ENCODE assay signal across 15 cellular contexts in the genomic region with DNA sequence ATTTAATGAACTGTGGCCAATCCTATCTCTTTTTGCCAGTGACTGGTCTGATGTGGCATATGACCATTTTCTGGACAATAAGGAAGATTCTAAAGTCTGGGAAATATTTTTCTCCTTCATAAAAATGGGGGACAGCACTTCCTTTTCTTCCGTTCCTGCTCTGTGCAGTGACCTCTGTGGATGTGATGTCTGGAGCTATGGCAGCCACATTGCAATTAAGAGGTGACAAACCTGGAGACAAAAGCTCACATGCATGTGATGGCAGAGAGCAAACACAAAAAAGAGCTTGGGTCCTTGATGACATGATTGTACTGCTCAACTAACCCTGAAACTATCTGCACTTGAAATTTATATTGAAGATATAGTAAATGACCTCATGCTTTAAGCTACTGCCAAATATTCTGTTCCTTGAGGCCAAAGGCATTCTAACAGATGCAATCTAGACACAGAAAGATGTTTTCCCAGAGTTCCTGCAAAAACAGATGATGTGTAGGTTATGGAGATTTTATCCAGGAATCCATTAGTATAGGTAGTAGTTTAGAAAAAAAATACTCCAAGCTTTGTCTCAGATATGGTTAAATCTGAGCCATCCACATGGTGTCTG. TPM values are rescaled to one million over a fixed set of nuclear protein-coding genes. Genes with fewer than 3 reads are reported as not detected.
DNase-seq lines count a peak whose midpoint lies in the region; ATAC-seq and TF ChIP-seq lines count a peak whose summit lies in the region.
"Had no signal": no experiment of that assay in that cellular context is flagged by ENCODE, and none has a peak within 500 bp of the region (broad histone marks: within the 10 kb centered on the region; RNA-seq: fewer than 3 reads in every experiment).

No MANE protein-coding gene starts in this region.

- H3K27me3 ChIP-seq in IMR-90 (ENCODE audit: control insufficient read depth, insufficient read depth, low read length) (no peaks in the 10 kb centered on the region), colonic mucosa (no peaks in the 10 kb centered on the region), neural progenitor cell (peaks cover 9% of the 10 kb centered on the region)
- H3K27me3 ChIP-seq: MG63, testis had no signal

- H3K4me1 Mint-ChIP-seq in Calu3 (ENCODE audit: low read depth, unreplicated experiment) (peaks cover 17% of the 10 kb centered on the region), neural progenitor cell (peaks cover 25% of the 10 kb centered on the region)

- no TSS peak for BruUV-seq in Calu3 (replicated peaks; lab: Mats Ljungman, UMichigan)
- no TSS peak for BruUV-seq in IMR-90 (replicated peaks; lab: Mats Ljungman, UMichigan)

- peaks cover 41% of the 10 kb centered on the region for H3K36me3 Mint-ChIP-seq in Calu3 (ENCODE audit: insufficient read depth, unreplicated experiment)
- no peaks in the 10 kb centered on the region for H3K36me3 Mint-ChIP-seq in neural progenitor cell

- no peak for ATAC-seq in IMR-90 (ENCODE audit: low read depth)
- no peak for ATAC-seq in HG03460 (IDR thresholded peaks at IDR 0.05; ENCODE audit: unreplicated experiment)
- ATAC-seq: psoas muscle, WTC11 had no signal

- H3K27ac ChIP-seq in IMR-90 (ENCODE audit: insufficient read depth, low read length) (no peak overlapping the region), colonic mucosa (peak overlapping the region; percentile 88), neural progenitor cell (no peak overlapping the region)
- H3K27ac ChIP-seq: coronary artery, psoas muscle, testis had no signal

- H4K5ac ChIP-seq in IMR-90 (ENCODE audit: low read depth, low read length), result no peak overlapping the region

- no peak overlapping the region for H3K56ac ChIP-seq in IMR-90 (ENCODE audit: extremely low read depth, insufficient read depth, low read length)

- no peaks in the 10 kb centered on the region for H3K36me3 ChIP-seq in IMR-90 (ENCODE audit: control insufficient read depth, insufficient read depth, low read length)
- H3K36me3 ChIP-seq in colonic mucosa, result no peaks in the 10 kb centered on the region
- H3K36me3 ChIP-seq in neural progenitor cell, result no peaks in the 10 kb centered on the region
- H3K36me3 ChIP-seq: MG63 had no signal

- dilution Hi-C loops in IMR-90 (cut with HindIII; ENCODE audit: low sequenced_read_pairs, unreplicated experiment), result no loop called here

- no peak for TF ChIP-seq POLR2A in IMR-90 (IDR thresholded peaks at IDR 0.05; ENCODE audit: low read depth, low read length)

- CTCF ChIA-PET in Calu3 (lab: Charles Lee) (interaction anchor here (0.5 to 2.2 kb wide), 4 partner anchors 169 to 247 kb away, joined by 3 to 5 read pairs (median 4); no protein-coding TSS in a partner anchor), IMR-90 (lab: Yijun Ruan, JAX) (interaction anchor here (0.7 to 1.2 kb wide), 2 partner anchors 248 to 272 kb away, joined by 4 read pairs; no protein-coding TSS in a partner anchor)

- peaks cover 23% of the 10 kb centered on the region for H3K79me2 ChIP-seq in neural progenitor cell (ENCODE audit: low read depth)

- intact Hi-C loops in Calu3 (cut with micrococcal nuclease; ENCODE audit: unreplicated experiment), result loop anchor here (1.0 to 2.0 kb wide), 3 partner anchors 67 to 247 kb away; no protein-coding TSS in a partner anchor
- intact Hi-C loops in IMR-90 (cut with micrococcal nuclease), result no loop called here
- intact Hi-C loops in colonic mucosa (cut with DNase I), result loop anchor here (10.0 kb wide), 1 partner anchor 243 kb away; no protein-coding TSS in a partner anchor

- no peaks in the 10 kb centered on the region for H3K9me3 Mint-ChIP-seq in Calu3 (ENCODE audit: low read depth, unreplicated experiment)
- H3K9me3 Mint-ChIP-seq in neural progenitor cell, result peaks cover 3% of the 10 kb centered on the region

- peaks cover 6% of the 10 kb centered on the region for H3K4me1 ChIP-seq in IMR-90 (ENCODE audit: control insufficient read depth, insufficient read depth, low read length)
- peaks cover under 1% of the 10 kb centered on the region for H3K4me1 ChIP-seq in colonic mucosa
- H3K4me1 ChIP-seq in neural progenitor cell, result peaks cover 7% of the 10 kb centered on the region
- H3K4me1 ChIP-seq: testis had no signal

- DNase-seq in Calu3, result no peak
- DNase-seq in IMR-90, result peak; percentile 21
- DNase-seq in colonic mucosa, result no peak
- no peak for DNase-seq in neural progenitor cell (ENCODE audit: low spot score)
- no peak for DNase-seq in NOMO-1 treated with DMSO at 0.1 percent for 48 hours (lab: John Stamatoyannopoulos, UW; ENCODE audit: unreplicated experiment)
- DNase-seq in SK-N-DZ (ENCODE audit: low spot score), result no peak
- no peak for DNase-seq in kidney tubule cell (ENCODE audit: low spot score)
- DNase-seq: amygdala, NCI-H2029 treated with DMSO at 0.1 percent for 48 hours, psoas muscle, testis had no signal

- H3K79me1 ChIP-seq in IMR-90 (ENCODE audit: low read depth in 1 of 2, low read length in 2 of 2), result peaks cover 12 to 13% of the 10 kb centered on the region in 2 experiments

- H3K27me3 Mint-ChIP-seq in Calu3 (ENCODE audit: unreplicated experiment) (no peaks in the 10 kb centered on the region), neural progenitor cell (ENCODE audit: insufficient read depth, low read depth) (peaks cover 17% of the 10 kb centered on the region)

- TF ChIP-seq RAD21 in IMR-90 (IDR thresholded peaks at IDR 0.05; ENCODE audit: low read length), result no peak

- peak overlapping the region; percentile 88 for H3K4me3 Mint-ChIP-seq in Calu3 (ENCODE audit: low read depth, unreplicated experiment)
- peak overlapping the region; percentile 68 for H3K4me3 Mint-ChIP-seq in neural progenitor cell

- H2AK9ac ChIP-seq in IMR-90 (replicated peaks; ENCODE audit: low read depth, low read length, poor library complexity), result no peak overlapping the region

- H2AFZ ChIP-seq in IMR-90 (replicated peaks; ENCODE audit: low read length, poor library complexity) (no peak overlapping the region), neural progenitor cell (replicated peaks) (no peak overlapping the region)

- H3K4ac ChIP-seq in IMR-90 (ENCODE audit: low read depth, low read length), result no peak overlapping the region

- H4K91ac ChIP-seq in IMR-90 (ENCODE audit: insufficient read depth, low read depth, low read length), result no peak overlapping the region

- peaks cover 15% of the 10 kb centered on the region for H3F3A ChIP-seq in neural progenitor cell (ENCODE audit: low read depth)

- H3K4me2 ChIP-seq in IMR-90 (ENCODE audit: low read depth, low read length) (peak overlapping the region; percentile 98; the same call in 1 of the 2 replicates), neural progenitor cell (no peak overlapping the region)

- no peak overlapping the region for H3K18ac ChIP-seq in IMR-90 (ENCODE audit: low read depth, low read length)

- no peak overlapping the region for H3K23ac ChIP-seq in IMR-90 (ENCODE audit: low read depth, low read length)

- in situ Hi-C loops in IMR-90 (cut with MboI; ENCODE audit: low sequenced_read_pairs), result loop anchor here (10.0 kb wide), 2 partner anchors 63 to 267 kb away; no protein-coding TSS in a partner anchor

- no peak for TF ChIP-seq CTCF in Calu3 (IDR thresholded peaks at IDR 0.05; ENCODE audit: unreplicated experiment)
- no peak for TF ChIP-seq CTCF in IMR-90 (conservative IDR thresholded peaks at IDR 0.05; ENCODE audit: low read depth, low read length)
- TF ChIP-seq CTCF in colonic mucosa (IDR thresholded peaks at IDR 0.05), result no peak
- TF ChIP-seq CTCF in neural progenitor cell (IDR thresholded peaks at IDR 0.05), result no peak

- no peak overlapping the region for H2BK20ac ChIP-seq in IMR-90 (ENCODE audit: low read depth, low read length)

- peaks cover 2% of the 10 kb centered on the region; the same call in 1 of the 2 replicates for H3K9me3 ChIP-seq in IMR-90 (ENCODE audit: control insufficient read depth, insufficient read depth, low read length)
- no peaks in the 10 kb centered on the region for H3K9me3 ChIP-seq in colonic mucosa
- H3K9me3 ChIP-seq in neural progenitor cell (ENCODE audit: low read depth), result no peaks in the 10 kb centered on the region
- H3K9me3 ChIP-seq: testis had no signal

- H4K8ac ChIP-seq in IMR-90 (ENCODE audit: low read depth in 2 of 2, low read length in 2 of 2), result no peak overlapping the region

- H2BK120ac ChIP-seq in IMR-90 (ENCODE audit: low read depth, low read length), result no peak overlapping the region

- no peak overlapping the region for H3K9ac ChIP-seq in IMR-90 (ENCODE audit: low read depth, low read length)
- H3K9ac ChIP-seq in colonic mucosa (ENCODE audit: low read depth in 2 of 2, low read length in 2 of 2), result peak overlapping the region in 1 of 2 donors; percentile 86
- no peak overlapping the region for H3K9ac ChIP-seq in neural progenitor cell

- no CpG with 5 or more reads among the region's 1 CpG for WGBS in IMR-90 (ENCODE audit: extremely low coverage in 2 of 2, insufficient read length in 1 of 2), 2 experiments

- no peak overlapping the region for H2BK5ac ChIP-seq in IMR-90 (ENCODE audit: low read depth, low read length, poor library complexity, severe bottlenecking)

- no peaks in the 10 kb centered on the region for H3K9me1 ChIP-seq in IMR-90 (ENCODE audit: insufficient read depth, low read length)

- H3K27ac Mint-ChIP-seq in Calu3 (ENCODE audit: unreplicated experiment) (peak overlapping the region; percentile 93), neural progenitor cell (no peak overlapping the region)
- H3K27ac Mint-ChIP-seq: WTC11 had no signal

- H2AK5ac ChIP-seq in IMR-90 (ENCODE audit: low read depth, low read length), result no peak overlapping the region

- POLR2A ChIA-PET in IMR-90 (lab: Charles Lee; ENCODE audit: unreplicated experiment), result interaction anchor here (0.6 to 0.8 kb wide), 2 partner anchors 108 to 424 kb away, joined by 3 to 4 read pairs; a partner anchor contains a TSS

- H3K4me3 ChIP-seq in IMR-90 (ENCODE audit: insufficient read depth, low read depth, low read length) (no peak overlapping the region), colonic mucosa (no peak overlapping the region), neural progenitor cell (no peak overlapping the region)
- H3K4me3 ChIP-seq: testis had no signal

- H4K20me1 ChIP-seq in IMR-90 (ENCODE audit: insufficient read depth, low read length) (peaks cover 5% of the 10 kb centered on the region; the same call in 1 of the 2 replicates), neural progenitor cell (ENCODE audit: low read depth) (peaks cover 22% of the 10 kb centered on the region)

- H2BK15ac ChIP-seq in IMR-90 (ENCODE audit: low read depth, low read length), result no peak overlapping the region

- H3K14ac ChIP-seq in IMR-90 (replicated peaks; ENCODE audit: low read depth, low read length), result no peak overlapping the region

TF ChIP-seq in IMR-90, 13 proteins besides CTCF, POLR2A, EP300 and RAD21 (continues in another document):
- TF ChIP-seq CEBPB (IDR thresholded peaks at IDR 0.05; ENCODE audit: low read depth, low read length) (no peak), FOS (IDR thresholded peaks at IDR 0.05; ENCODE audit: low read depth, low read length) (no peak)

RNA-seq across cellular contexts. Expression of a gene that starts 2.2 kb away (rescaled TPM):
- 13.4 and 14.2 TPM in 2 replicates for total RNA-seq in Calu3 (2022)
- total RNA-seq in IMR-90 (2012; rRNA removed), result 8.8 and 9.2 TPM in 2 replicates
- polyA plus RNA-seq in IMR-90 (2012; rRNA removed), result 2.4 and 2.5 TPM in 2 replicates
- polyA plus RNA-seq in IMR-90 (2012; cell fraction: cytosol; rRNA removed), result 0.75 and 0.86 TPM in 2 replicates
- 1.2 and 4.5 TPM in 2 replicates for polyA plus RNA-seq in IMR-90 (2012; cell fraction: nucleus; rRNA removed; ENCODE audit: low replicate concordance)
- total RNA-seq in colonic mucosa, result 10 to 100 TPM; 38.2 to 46.5 TPM
- total RNA-seq in neural progenitor cell (ENCODE audit: low replicate concordance), result 20.9 and 26.9 TPM in 2 replicates
- polyA plus RNA-seq in SK-N-DZ (2014; cell fraction: cytosol; rRNA removed), result 15.6 and 17.0 TPM in 2 replicates
- 19.7 and 26.3 TPM in 2 replicates for polyA plus RNA-seq in SK-N-DZ (2014; cell fraction: nucleus; rRNA removed)
